ENCODE assay signal across 23 cellular contexts in genomic region chr1:31690921-31691320, GRCh38. TPM values are rescaled to one million over a fixed set of nuclear protein-coding genes. Genes with fewer than 3 reads are reported as not detected.
"Had no signal": no experiment of that assay in that cellular context is flagged by ENCODE, and none has a peak within 500 bp of the region (broad histone marks: within the 10 kb centered on the region; RNA-seq: fewer than 3 reads in every experiment).

No MANE protein-coding gene starts in this region.

- FAIRE-seq: endometrium had no signal

- H3K4me3 Mint-ChIP-seq: activated CD4-positive, alpha-beta T cell treated with anti-CD3 and anti-CD28 coated beads, Interleukin-2, amount 10 ng/mL, durations not matched to agents 7 days and 5 days; activated CD8-positive, alpha-beta memory T cell treated with anti-CD3 and anti-CD28 coated beads, Interleukin-2, amount 10 ng/mL, durations not matched to agents 7 days and 5 days; activated CD8-positive, alpha-beta T cell treated with anti-CD3 and anti-CD28 coated beads for 36 hours; activated naive CD4-positive, alpha-beta T cell treated with anti-CD3 and anti-CD28 coated beads, Interleukin-2, amount 10 ng/mL, durations not matched to agents 7 days and 5 days; naive thymus-derived CD8-positive, alpha-beta T cell; stimulated activated naive CD8-positive, alpha-beta T cell treated with anti-CD3 and anti-CD28 coated beads, Interleukin-15, Interleukin-2, amounts not matched to agents 100 ng/mL and 50 ng/mL, for 24 hours had no signal

- H3K4me1 Mint-ChIP-seq: activated CD4-positive, alpha-beta T cell treated with anti-CD3 and anti-CD28 coated beads, Interleukin-2, amount 10 ng/mL, durations not matched to agents 7 days and 5 days; activated CD8-positive, alpha-beta memory T cell treated with anti-CD3 and anti-CD28 coated beads, Interleukin-2, amount 10 ng/mL, durations not matched to agents 7 days and 5 days; activated naive CD4-positive, alpha-beta T cell treated with anti-CD3 and anti-CD28 coated beads, Interleukin-2, amount 10 ng/mL, durations not matched to agents 7 days and 5 days; naive thymus-derived CD8-positive, alpha-beta T cell had no signal

- H3K27me3 ChIP-seq: ovary, right atrium auricular region, tibial artery had no signal

- DNase-seq: activated CD4-positive, alpha-beta T cell treated with anti-CD3 and anti-CD28 coated beads, Interleukin-2, amount 10 ng/mL, durations not matched to agents 7 days and 5 days; activated CD8-positive, alpha-beta memory T cell treated with anti-CD3 and anti-CD28 coated beads, Interleukin-2, amount 10 ng/mL, durations not matched to agents 7 days and 5 days; activated CD8-positive, alpha-beta T cell treated with anti-CD3 and anti-CD28 coated beads for 36 hours; activated effector memory CD4-positive, alpha-beta T cell treated with anti-CD3 and anti-CD28 coated beads, Interleukin-2, amount 50 U/mL, for 16 hours; activated naive CD4-positive, alpha-beta T cell treated with anti-CD3 and anti-CD28 coated beads, Interleukin-2, amount 10 ng/mL, durations not matched to agents 7 days and 5 days; activated T-cell treated with anti-CD3 and anti-CD28 coated beads for 4 hours; amygdala; cerebellar nuclear complex; cortex of kidney; effector CD4-positive, alpha-beta T cell; left lung; naive thymus-derived CD8-positive, alpha-beta T cell; ovary; psoas muscle; stimulated activated CD4-positive, alpha-beta T cell treated with anti-CD3 and anti-CD28 coated beads, Interleukin-4, amount 100 ng/mL, for 4 hours; tibial artery had no signal

- H3K4me3 ChIP-seq: left lung, lung, ovary, psoas muscle, right atrium auricular region, tibial artery had no signal

- H3K27ac Mint-ChIP-seq: activated CD4-positive, alpha-beta T cell treated with anti-CD3 and anti-CD28 coated beads, Interleukin-2, amount 10 ng/mL, durations not matched to agents 7 days and 5 days; activated CD8-positive, alpha-beta memory T cell treated with anti-CD3 and anti-CD28 coated beads, Interleukin-2, amount 10 ng/mL, durations not matched to agents 7 days and 5 days; activated CD8-positive, alpha-beta T cell treated with anti-CD3 and anti-CD28 coated beads for 36 hours; activated naive CD4-positive, alpha-beta T cell treated with anti-CD3 and anti-CD28 coated beads, Interleukin-2, amount 10 ng/mL, durations not matched to agents 7 days and 5 days; naive thymus-derived CD8-positive, alpha-beta T cell; stimulated activated naive CD8-positive, alpha-beta T cell treated with anti-CD3 and anti-CD28 coated beads, Interleukin-15, Interleukin-2, amounts not matched to agents 100 ng/mL and 50 ng/mL, for 24 hours had no signal

- H3K27me3 Mint-ChIP-seq: activated CD4-positive, alpha-beta T cell treated with anti-CD3 and anti-CD28 coated beads, Interleukin-2, amount 10 ng/mL, durations not matched to agents 7 days and 5 days; stimulated activated naive CD8-positive, alpha-beta T cell treated with anti-CD3 and anti-CD28 coated beads, Interleukin-15, Interleukin-2, amounts not matched to agents 100 ng/mL and 50 ng/mL, for 24 hours had no signal

- H3K9me3 ChIP-seq: left lung, ovary, psoas muscle, right atrium auricular region, tibial artery had no signal

- H3K27ac ChIP-seq: left lung, psoas muscle, right atrium auricular region, VCaP had no signal

- ATAC-seq: activated CD4-positive, CD25-positive, alpha-beta regulatory T cell treated with anti-CD3 and anti-CD28 coated beads, Interleukin-2, amount 50 U/mL, for 24 hours; activated CD8-positive, alpha-beta memory T cell treated with anti-CD3 and anti-CD28 coated beads, Interleukin-2, amount 10 ng/mL, durations not matched to agents 7 days and 5 days; activated CD8-positive, alpha-beta T cell treated with anti-CD3 and anti-CD28 coated beads for 36 hours; left lung; naive thymus-derived CD8-positive, alpha-beta T cell; psoas muscle had no signal

- H3K4me1 ChIP-seq: left lung, psoas muscle had no signal

- H3K36me3 ChIP-seq: left lung, ovary, right atrium auricular region had no signal

- H3K9me3 Mint-ChIP-seq: activated CD4-positive, alpha-beta T cell treated with anti-CD3 and anti-CD28 coated beads, Interleukin-2, amount 10 ng/mL, durations not matched to agents 7 days and 5 days; activated CD8-positive, alpha-beta T cell treated with anti-CD3 and anti-CD28 coated beads for 36 hours; activated naive CD4-positive, alpha-beta T cell treated with anti-CD3 and anti-CD28 coated beads, Interleukin-2, amount 10 ng/mL, durations not matched to agents 7 days and 5 days; naive thymus-derived CD8-positive, alpha-beta T cell; stimulated activated naive CD8-positive, alpha-beta T cell treated with anti-CD3 and anti-CD28 coated beads, Interleukin-15, Interleukin-2, amounts not matched to agents 100 ng/mL and 50 ng/mL, for 24 hours had no signal

- H3K36me3 Mint-ChIP-seq: activated CD8-positive, alpha-beta memory T cell treated with anti-CD3 and anti-CD28 coated beads, Interleukin-2, amount 10 ng/mL, durations not matched to agents 7 days and 5 days; activated naive CD4-positive, alpha-beta T cell treated with anti-CD3 and anti-CD28 coated beads, Interleukin-2, amount 10 ng/mL, durations not matched to agents 7 days and 5 days; naive thymus-derived CD8-positive, alpha-beta T cell had no signal

RNA-seq across cellular contexts. Expression of gene COL16A1, which starts 12.9 kb away (rescaled TPM):
- total RNA-seq: activated CD4-positive, alpha-beta T cell treated with anti-CD3 and anti-CD28 coated beads, Interleukin-2, amount 10 ng/mL, durations not matched to agents 7 days and 5 days; activated CD8-positive, alpha-beta memory T cell treated with anti-CD3 and anti-CD28 coated beads, Interleukin-2, amount 10 ng/mL, durations not matched to agents 7 days and 5 days; naive thymus-derived CD8-positive, alpha-beta T cell; T-helper 2 cell treated with Interferon-gamma antibody and Interleukin-4, amounts not matched to agents 100 ng/mL and 5 ng/mL, for 36 hours had no signal
